In genomic region chr17:8469964-8470363, GRCh38 we compare ENCODE assay signal across 18 cellular contexts. TPM values are rescaled to one million over a fixed set of nuclear protein-coding genes. Genes with fewer than 3 reads are reported as not detected.
DNase-seq lines count a peak whose midpoint lies in the region; ATAC-seq, FAIRE-seq and TF ChIP-seq lines count a peak whose summit lies in the region.
"Had no signal": no experiment of that assay in that cellular context is flagged by ENCODE, and none has a peak within 500 bp of the region (broad histone marks: within the 10 kb centered on the region; RNA-seq: fewer than 3 reads in every experiment).

No MANE protein-coding gene starts in this region.

- dilution Hi-C loops in mammary epithelial cell (cut with HindIII; ENCODE audit: low sequenced_read_pairs), result no loop called here

- H2AFZ ChIP-seq in mammary epithelial cell (ENCODE audit: low read depth, low read length), result no peak overlapping the region

- H3K4me1 ChIP-seq in right atrium auricular region (peaks cover 0 to 38% of the 10 kb centered on the region in 2 donors), mammary epithelial cell (ENCODE audit: insufficient read depth, low read length) (peaks cover 21% of the 10 kb centered on the region), upper lobe of right lung (peaks cover 18% of the 10 kb centered on the region), kidney (ENCODE audit: control insufficient read depth in 1 of 2, insufficient read depth in 1 of 2, low read depth in 1 of 2, low read length in 2 of 2) (peaks cover 8 to 12% of the 10 kb centered on the region in 2 donors)

- WGBS in mammary epithelial cell (ENCODE audit: low coverage, missing lambda C conversion rate), result 36% methylated on average over 12 of the region's 12 CpGs

- intact Hi-C loops in Right ventricle myocardium inferior (cut with DNase I) (no loop called here), mammary epithelial cell (cut with micrococcal nuclease) (no loop called here), upper lobe of right lung (cut with DNase I) (no loop called here), kidney (cut with DNase I) (no loop called here)

- in situ Hi-C loops in mammary epithelial cell (cut with MboI; ENCODE audit: low sequenced_read_pairs in 2 of 2), result no loop called here

- TF ChIP-seq CTCF in right atrium auricular region (IDR thresholded peaks at IDR 0.05) (no peak), mammary epithelial cell (conservative IDR thresholded peaks at IDR 0.05 in 1 of 2, IDR thresholded peaks at IDR 0.05 in 1 of 2; ENCODE audit: extremely low read depth in 1 of 2, insufficient read depth in 1 of 2, low read depth in 1 of 2, low read length in 2 of 2) (no peak), mesothelial cell of epicardium (IDR thresholded peaks at IDR 0.05; ENCODE audit: unreplicated experiment) (no peak), upper lobe of right lung (IDR thresholded peaks at IDR 0.05) (no peak), kidney (IDR thresholded peaks at IDR 0.05; ENCODE audit: borderline replicate concordance, extremely low read depth, insufficient read depth) (no peak)

- H3K4me2 ChIP-seq in mammary epithelial cell (ENCODE audit: insufficient read depth, low read depth, low read length), result peak overlapping the region; percentile 24

- DNase-seq in right atrium auricular region (ENCODE audit: low spot score) (no peak), Right ventricle myocardium inferior (ENCODE audit: missing footprints) (no peak), mammary epithelial cell (no peak), mesothelial cell of epicardium (ENCODE audit: low spot score in 2 of 2, unreplicated experiment in 2 of 2) (no peak), upper lobe of right lung (no peak), kidney (no peak), glomerular visceral epithelial cell (ENCODE audit: extremely low spot score) (no peak)
- DNase-seq in activated naive CD4-positive, alpha-beta T cell treated with anti-CD3 and anti-CD28 coated beads, Interleukin-2, amount 50 U/mL, for 72 hours (ENCODE audit: low spot score in 2 of 2), result no peak
- DNase-seq: activated CD4-positive, CD25-positive, alpha-beta regulatory T cell; CD4-positive, alpha-beta memory T cell; naive thymus-derived CD8-positive, alpha-beta T cell; NCI-H146; NCI-H524; SIG-M5 had no signal

- H4K20me1 ChIP-seq in mammary epithelial cell (ENCODE audit: insufficient read depth, low read length), result no peaks in the 10 kb centered on the region

- H3K79me2 ChIP-seq in mammary epithelial cell (ENCODE audit: insufficient read depth, low read length), result peaks cover 60% of the 10 kb centered on the region

- peak overlapping the region; percentile 40 to 45 for H3K27ac ChIP-seq in right atrium auricular region
- H3K27ac ChIP-seq in mammary epithelial cell (ENCODE audit: insufficient read depth, low read depth, low read length), result no peak overlapping the region
- peak overlapping the region; percentile 30 for H3K27ac ChIP-seq in upper lobe of right lung
- no peak overlapping the region for H3K27ac ChIP-seq in kidney (ENCODE audit: low read depth in 2 of 2, low read length in 2 of 2)

- CTCF ChIA-PET in mammary epithelial cell (lab: Charles Lee; ENCODE audit: low non-redundant PET), result no interaction called here

- H3K36me3 ChIP-seq in right atrium auricular region (peaks cover 51% of the 10 kb centered on the region), mammary epithelial cell (ENCODE audit: insufficient read depth, low read length) (peaks cover 17% of the 10 kb centered on the region), upper lobe of right lung (peaks cover 72% of the 10 kb centered on the region), kidney (ENCODE audit: control insufficient read depth in 1 of 2, insufficient read depth in 2 of 2, low read length in 2 of 2) (peaks cover 13 to 45% of the 10 kb centered on the region in 2 donors)

- H3K27me3 Mint-ChIP-seq in mesothelial cell of epicardium (ENCODE audit: low read depth), result no peaks in the 10 kb centered on the region
- H3K27me3 Mint-ChIP-seq: CD4-positive, alpha-beta memory T cell; central memory CD8-positive, alpha-beta T cell; naive thymus-derived CD8-positive, alpha-beta T cell; stimulated activated naive CD8-positive, alpha-beta T cell treated with anti-CD3 and anti-CD28 coated beads, Interleukin-15, Interleukin-2, amounts not matched to agents 100 ng/mL and 50 ng/mL, for 24 hours had no signal

- no peak overlapping the region for H3K9ac ChIP-seq in mammary epithelial cell (ENCODE audit: insufficient read depth, low read length)
- no peak overlapping the region for H3K9ac ChIP-seq in kidney (ENCODE audit: low read length in 2 of 2)

- H3K9me3 ChIP-seq in right atrium auricular region (no peaks in the 10 kb centered on the region), mammary epithelial cell (replicated peaks; ENCODE audit: insufficient read depth, low read length) (no peaks in the 10 kb centered on the region), upper lobe of right lung (no peaks in the 10 kb centered on the region), kidney (ENCODE audit: control insufficient read depth in 1 of 2, low read length in 2 of 2) (no peaks in the 10 kb centered on the region)

- no peak overlapping the region for H3K4me3 Mint-ChIP-seq in mesothelial cell of epicardium
- H3K4me3 Mint-ChIP-seq: activated T-helper 1 cell treated with anti-CD3 and anti-CD28 coated beads, Interleukin-12 subunit alpha, Interleukin-12 subunit beta, Interleukin-2, Interleukin-4 antibody, amounts not matched to agents 30 ng/mL and 10 ng/mL and 1 ng/mL, durations not matched to agents 14 hours and 24 hours and 36 hours; central memory CD8-positive, alpha-beta T cell; naive thymus-derived CD8-positive, alpha-beta T cell; stimulated activated naive CD8-positive, alpha-beta T cell treated with anti-CD3 and anti-CD28 coated beads, Interleukin-15, Interleukin-2, amounts not matched to agents 100 ng/mL and 50 ng/mL, for 24 hours had no signal

- no peak for ATAC-seq in Right ventricle myocardium inferior
- ATAC-seq in upper lobe of right lung, result no peak
- no peak for ATAC-seq in activated naive CD4-positive, alpha-beta T cell treated with anti-CD3 and anti-CD28 coated beads, Interleukin-2, amount 50 U/mL, for 72 hours
- ATAC-seq: naive thymus-derived CD8-positive, alpha-beta T cell had no signal

- peak overlapping the region; percentile 21 for H3K27ac Mint-ChIP-seq in mesothelial cell of epicardium
- peak overlapping the region in 1 of 2 donors; percentile 53 for H3K27ac Mint-ChIP-seq in activated naive CD4-positive, alpha-beta T cell treated with anti-CD3 and anti-CD28 coated beads, Interleukin-2, amount 50 U/mL, for 72 hours
- H3K27ac Mint-ChIP-seq: activated T-helper 1 cell treated with anti-CD3 and anti-CD28 coated beads, Interleukin-12 subunit alpha, Interleukin-12 subunit beta, Interleukin-2, Interleukin-4 antibody, amounts not matched to agents 30 ng/mL and 10 ng/mL and 1 ng/mL, durations not matched to agents 14 hours and 24 hours and 36 hours; stimulated activated naive CD8-positive, alpha-beta T cell treated with anti-CD3 and anti-CD28 coated beads, Interleukin-15, Interleukin-2, amounts not matched to agents 100 ng/mL and 50 ng/mL, for 24 hours had no signal

- peaks cover 11% of the 10 kb centered on the region for H3K4me1 Mint-ChIP-seq in mesothelial cell of epicardium

- BruUV-seq in mammary epithelial cell (replicated peaks; lab: Mats Ljungman, UMichigan), result no TSS peak

- H3K4me3 ChIP-seq in right atrium auricular region, result no peak overlapping the region
- H3K4me3 ChIP-seq in mammary epithelial cell (replicated peaks in 1 of 3; ENCODE audit: insufficient read depth in 1 of 3, low read depth in 2 of 3, low read length in 3 of 3), result no peak overlapping the region
- H3K4me3 ChIP-seq in upper lobe of right lung, result no peak overlapping the region
- H3K4me3 ChIP-seq in kidney (ENCODE audit: low read length in 2 of 2), result no peak overlapping the region

- H3K36me3 Mint-ChIP-seq in mesothelial cell of epicardium, result peaks cover 30% of the 10 kb centered on the region
- peaks cover 0 to 5% of the 10 kb centered on the region in 2 donors for H3K36me3 Mint-ChIP-seq in activated naive CD4-positive, alpha-beta T cell treated with anti-CD3 and anti-CD28 coated beads, Interleukin-2, amount 50 U/mL, for 72 hours

- FAIRE-seq in kidney (lab: Jason Lieb, UNC), result no peak
- FAIRE-seq: endothelial cell of umbilical vein had no signal

- no peaks in the 10 kb centered on the region for H3K9me3 Mint-ChIP-seq in mesothelial cell of epicardium
- H3K9me3 Mint-ChIP-seq in activated naive CD4-positive, alpha-beta T cell treated with anti-CD3 and anti-CD28 coated beads, Interleukin-2, amount 50 U/mL, for 72 hours, result no peaks in the 10 kb centered on the region
- H3K9me3 Mint-ChIP-seq: activated T-helper 1 cell treated with anti-CD3 and anti-CD28 coated beads, Interleukin-12 subunit alpha, Interleukin-12 subunit beta, Interleukin-2, Interleukin-4 antibody, amounts not matched to agents 30 ng/mL and 10 ng/mL and 1 ng/mL, durations not matched to agents 14 hours and 24 hours and 36 hours; central memory CD8-positive, alpha-beta T cell; naive thymus-derived CD8-positive, alpha-beta T cell; stimulated activated naive CD8-positive, alpha-beta T cell treated with anti-CD3 and anti-CD28 coated beads, Interleukin-15, Interleukin-2, amounts not matched to agents 100 ng/mL and 50 ng/mL, for 24 hours had no signal

- no peaks in the 10 kb centered on the region for H3K27me3 ChIP-seq in right atrium auricular region
- H3K27me3 ChIP-seq in mammary epithelial cell (ENCODE audit: insufficient read depth, low read length), result no peaks in the 10 kb centered on the region
- no peaks in the 10 kb centered on the region for H3K27me3 ChIP-seq in upper lobe of right lung

RNA-seq across cellular contexts. Expression of gene NDEL1, which starts 34.3 kb away (rescaled TPM):
- total RNA-seq in right atrium auricular region (10 to 100 TPM; 34.9 to 38.7 TPM), Right ventricle myocardium inferior (29.2 TPM), mammary epithelial cell (100 to 1,000 TPM in 1 of 2 donors, 10 to 100 TPM in 1; 55.7 to 102 TPM), mesothelial cell of epicardium (60.2 to 63.3 TPM (median 61.2 TPM) in 3 replicates), upper lobe of right lung (80.6 TPM), kidney (66.1 TPM)
- polyA plus RNA-seq in mammary epithelial cell (49.4 TPM), kidney (ENCODE audit: insufficient read depth, low read depth, low replicate concordance) (17.9 TPM)
- polyA minus RNA-seq in mammary epithelial cell, result 36.7 TPM
- 10 to 100 TPM; 68.1 to 72.4 TPM for total RNA-seq in activated naive CD4-positive, alpha-beta T cell treated with anti-CD3 and anti-CD28 coated beads, Interleukin-2, amount 50 U/mL, for 72 hours

Comparison
In these comparisons a context has a peak if more than half of its experiments do, and no peak if none do; other contexts are left out.
1. H3K27ac ChIP-seq: peak in right atrium auricular region (2 of 2) and upper lobe of right lung (single experiment); none in mammary epithelial cell (single experiment) and kidney (0 of 2).